In the genomic region with DNA sequence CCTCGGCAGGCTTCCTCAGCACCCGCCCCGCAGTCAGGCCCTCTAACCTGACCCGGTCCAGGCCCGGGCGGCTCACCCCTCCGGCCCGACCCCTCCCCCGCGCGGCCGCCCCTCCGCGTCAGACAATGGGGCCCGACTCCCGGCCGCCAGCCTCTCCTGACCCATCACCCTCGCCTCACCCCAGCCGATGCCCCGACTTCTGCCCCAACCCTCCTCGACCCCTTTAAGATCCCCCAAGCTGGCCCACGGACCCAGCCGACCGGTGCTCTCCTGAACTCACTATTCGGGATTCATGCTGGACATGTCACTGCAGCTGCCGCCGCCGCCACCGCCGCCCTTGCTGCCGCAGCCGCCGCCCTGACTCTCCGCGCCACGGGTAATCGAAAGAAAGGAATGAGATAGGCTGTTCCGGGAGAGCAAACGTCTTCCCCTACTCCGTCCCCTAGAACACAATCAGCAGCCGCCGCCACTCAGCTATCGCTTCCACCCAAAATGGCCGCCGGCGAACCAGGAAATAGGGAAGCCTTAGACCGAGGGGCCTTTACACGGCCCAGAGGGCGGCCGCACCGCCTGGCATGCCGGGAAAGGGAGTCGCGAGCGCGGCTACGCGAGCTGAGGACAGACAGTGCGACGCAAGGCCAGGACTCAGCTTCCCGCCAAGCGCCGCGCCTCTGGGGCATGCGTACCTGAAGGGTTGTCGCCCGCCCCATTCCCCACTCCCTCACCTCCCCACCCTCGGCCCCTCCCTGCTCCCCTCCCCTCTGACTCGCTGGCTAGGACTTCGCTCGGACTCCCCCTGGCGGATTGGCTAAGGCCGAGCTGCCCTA, we compare ENCODE assay signal across 8 cellular contexts. TPM values are rescaled to one million over a fixed set of nuclear protein-coding genes. Genes with fewer than 3 reads are reported as not detected.
A peak's percentile ranks its signal among the peaks of the same experiment; 100 is the strongest.
DNase-seq lines count a peak whose midpoint lies in the region; ATAC-seq and TF ChIP-seq lines count a peak whose summit lies in the region.

Gene RAB1A, minus strand, starts transcription at position 494 of the 827 bp plus-strand sequence. Its CDS starts 191 bp downstream, at position 303.

- peaks cover 5% of the 10 kb centered on the region for H3K36me3 Mint-ChIP-seq in activated naive CD8-positive, alpha-beta T cell

- no peaks in the 10 kb centered on the region for H3K9me3 Mint-ChIP-seq in activated naive CD8-positive, alpha-beta T cell (ENCODE audit: low read depth)

- H3K27ac Mint-ChIP-seq in activated naive CD8-positive, alpha-beta T cell = peak within 1 kb of the TSS; percentile 96

- H3K36me3 ChIP-seq in osteoblast (ENCODE audit: insufficient read depth, low read length) (no peaks in the 10 kb centered on the region), thoracic aorta (no peaks in the 10 kb centered on the region)

- H3K4me3 Mint-ChIP-seq in activated naive CD8-positive, alpha-beta T cell = peak within 1 kb of the TSS; percentile 97

- H3K27me3 ChIP-seq in osteoblast (ENCODE audit: insufficient read depth, low read length) (no peaks in the 10 kb centered on the region), thoracic aorta (replicated peaks; ENCODE audit: insufficient read depth) (no peaks in the 10 kb centered on the region)

- H3K9me3 ChIP-seq in osteoblast (ENCODE audit: low read depth, low read length) (no peaks in the 10 kb centered on the region), thoracic aorta (no peaks in the 10 kb centered on the region)

- H3K4me2 ChIP-seq in osteoblast (ENCODE audit: insufficient read depth, low read length) = peak within 1 kb of the TSS; percentile 91

- peaks cover 56% of the 10 kb centered on the region for H3K79me2 ChIP-seq in osteoblast (ENCODE audit: insufficient read depth, low read length)

- peak within 1 kb of the TSS; percentile 93 for H2AFZ ChIP-seq in osteoblast (ENCODE audit: low read length)

- H3K4me3 ChIP-seq in GM12865 (ENCODE audit: low read depth, low read length) = peak within 1 kb of the TSS; percentile 99
- peak within 1 kb of the TSS; percentile 100 for H3K4me3 ChIP-seq in osteoblast (ENCODE audit: insufficient read depth, low read length)
- peak within 1 kb of the TSS; percentile 91 for H3K4me3 ChIP-seq in thoracic aorta

- H3K27ac ChIP-seq in osteoblast (ENCODE audit: low read depth, low read length) (peak within 1 kb of the TSS; percentile 98), thoracic aorta (peak within 1 kb of the TSS; percentile 98 to 99)

- ATAC-seq in HG02642 (IDR thresholded peaks at IDR 0.05; ENCODE audit: poor library complexity, unreplicated experiment) (peak; percentile 97), thoracic aorta (ENCODE audit: insufficient number of reproducible peaks, low FRiP score, low read depth) (peak; percentile 89)

- DNase-seq in GM12865 (ENCODE audit: low read depth) (peak; percentile 100), NCI-H1105 (lab: John Stamatoyannopoulos, UW) (peak; percentile 98), SKM-1 treated with dmso at 0.1 percent for 144 hours (lab: John Stamatoyannopoulos, UW; ENCODE audit: unreplicated experiment) (peak; percentile 99), glomerular visceral epithelial cell (ENCODE audit: extremely low spot score) (peak; percentile 99), osteoblast (ENCODE audit: insufficient read length, low spot score, missing footprints) (peak; percentile 75), thoracic aorta (ENCODE audit: low spot score) (peak; percentile 99)

- H3K4me1 Mint-ChIP-seq in activated naive CD8-positive, alpha-beta T cell (ENCODE audit: low read depth) = peaks cover 43% of the 10 kb centered on the region

- peaks cover 43% of the 10 kb centered on the region for H4K20me1 ChIP-seq in osteoblast (ENCODE audit: insufficient read depth, low read length)

- H3K27me3 Mint-ChIP-seq in activated naive CD8-positive, alpha-beta T cell = no peaks in the 10 kb centered on the region

- TF ChIP-seq CTCF in GM12865 (IDR thresholded peaks at IDR 0.05; ENCODE audit: insufficient read depth, low read depth, low read length, missing control alignments) (peak; percentile 44), osteoblast (IDR thresholded peaks at IDR 0.05; ENCODE audit: extremely low read depth, low read depth, low read length) (no peak), thoracic aorta (IDR thresholded peaks at IDR 0.05) (peak; percentile 31)

- H3K4me1 ChIP-seq in osteoblast (ENCODE audit: insufficient read depth, low read length) (peaks cover 38% of the 10 kb centered on the region), thoracic aorta (ENCODE audit: control insufficient read depth in 1 of 2, low read depth in 2 of 2) (peaks cover 37 to 48% of the 10 kb centered on the region in 2 donors)

RNA-seq across cellular contexts. Expression of gene RAB1A, which starts in this region (rescaled TPM):
- 72.7 and 78.1 TPM in 2 replicates for total RNA-seq in osteoblast
- 10 to 100 TPM; 80.7 to 88.5 TPM for total RNA-seq in thoracic aorta

Comparison
In these comparisons a context has a peak if more than half of its experiments do, and no peak if none do; other contexts are left out.
1. Peak in every context shown above with its lines: DNase-seq, ATAC-seq, H3K4me3 ChIP-seq and H3K27ac ChIP-seq.